Comparison of ENCODE assay signal across 9 cellular contexts in genomic region chr6:108876929-108877775, GRCh38. TPM values are rescaled to one million over a fixed set of nuclear protein-coding genes. Genes with fewer than 3 reads are reported as not detected.
A peak's percentile ranks its signal among the peaks of the same experiment; 100 is the strongest.
DNase-seq lines count a peak whose midpoint lies in the region; ATAC-seq and TF ChIP-seq lines count a peak whose summit lies in the region.
"Had no signal": no experiment of that assay in that cellular context is flagged by ENCODE, and none has a peak within 500 bp of the region (broad histone marks: within the 10 kb centered on the region; RNA-seq: fewer than 3 reads in every experiment).

No MANE protein-coding gene starts in this region.

- ATAC-seq in psoas muscle, result peak; percentile 76 to 91 (median 86)
- ATAC-seq in GM21423 (IDR thresholded peaks at IDR 0.05; ENCODE audit: unreplicated experiment), result no peak

- H3K4me1 ChIP-seq in left ventricle myocardium inferior (peaks cover 60% of the 10 kb centered on the region), psoas muscle (peaks cover 6% of the 10 kb centered on the region), BE2C (no peaks in the 10 kb centered on the region)

- H3K27ac ChIP-seq in left ventricle myocardium inferior (replicated peaks) (peak overlapping the region; percentile 82), psoas muscle (peak overlapping the region; percentile 65)

- intact Hi-C loops in left ventricle myocardium inferior (cut with micrococcal nuclease), result no loop called here
- intact Hi-C loops in psoas muscle (cut with DNase I), result no loop called here

- H3K9me3 ChIP-seq in left ventricle myocardium inferior (replicated peaks), result no peaks in the 10 kb centered on the region
- H3K9me3 ChIP-seq in psoas muscle, result no peaks in the 10 kb centered on the region
- no peaks in the 10 kb centered on the region for H3K9me3 ChIP-seq in BE2C

- H3K36me3 ChIP-seq in left ventricle myocardium inferior (peaks cover 5% of the 10 kb centered on the region), psoas muscle (ENCODE audit: insufficient read depth in 1 of 2, low read depth in 1 of 2) (no peaks in the 10 kb centered on the region), BE2C (no peaks in the 10 kb centered on the region)

- DNase-seq in AG09309 (ENCODE audit: low read depth), result peak; percentile 55
- DNase-seq in astrocyte of the hippocampus (ENCODE audit: low read depth, low spot score), result peak; percentile 50
- DNase-seq in left ventricle myocardium inferior, result peak; percentile 68
- DNase-seq in psoas muscle, result peak; percentile 82 to 84
- DNase-seq in HPDE6-E6E7 (ENCODE audit: extremely low spot score), result no peak
- no peak for DNase-seq in NOMO-1 treated with DMSO at 0.1 percent for 48 hours (lab: John Stamatoyannopoulos, UW; ENCODE audit: unreplicated experiment)
- no peak for DNase-seq in BE2C
- DNase-seq: glutamatergic neuron had no signal

- 11 to 27% (median 15%) methylated on average over 7 of the region's 7 CpGs for whole genome bisulfite sequencing in psoas muscle, 3 donors

- no peak overlapping the region for H3K4me3 ChIP-seq in AG09309 (ENCODE audit: control insufficient read depth, low read depth, low read length)
- H3K4me3 ChIP-seq in left ventricle myocardium inferior, result no peak overlapping the region
- no peak overlapping the region for H3K4me3 ChIP-seq in psoas muscle
- H3K4me3 ChIP-seq in BE2C (ENCODE audit: low read depth, low read length), result no peak overlapping the region

- TF ChIP-seq CTCF in AG09309 (IDR thresholded peaks at IDR 0.05; ENCODE audit: control insufficient read depth, insufficient read depth, low read depth, low read length, missing control alignments), result no peak
- TF ChIP-seq CTCF in left ventricle myocardium inferior (IDR thresholded peaks at IDR 0.05; ENCODE audit: borderline replicate concordance), result no peak
- no peak for TF ChIP-seq CTCF in psoas muscle (IDR thresholded peaks at IDR 0.05)
- TF ChIP-seq CTCF in BE2C (IDR thresholded peaks at IDR 0.05; ENCODE audit: low read depth, low read length), result no peak

- H3K27me3 ChIP-seq in left ventricle myocardium inferior (ENCODE audit: low read depth), result no peaks in the 10 kb centered on the region
- H3K27me3 ChIP-seq in psoas muscle (ENCODE audit: insufficient read depth in 3 of 3, low read length in 2 of 3), result no peaks in the 10 kb centered on the region
- H3K27me3 ChIP-seq in BE2C, result no peaks in the 10 kb centered on the region

RNA-seq across cellular contexts. Expression of gene ARMC2, which starts 28.9 kb away (rescaled TPM):
- total RNA-seq in left ventricle myocardium inferior, result 14.0 TPM
- 1 to 10 TPM; 1.7 to 3.7 (median 2.6) TPM for total RNA-seq in psoas muscle
- 1 to 10 TPM in 2 of 3 donors, under 1 TPM in 1; 0.56 to 2.0 (median 1.4) TPM for polyA plus RNA-seq in psoas muscle
- polyA plus RNA-seq in BE2C (2012; ENCODE audit: insufficient read depth, insufficient read length, low read depth), result 2.5 TPM

Comparison
In these comparisons a context has a peak if more than half of its experiments do, and no peak if none do; other contexts are left out.
1. DNase-seq: peak in AG09309 (single experiment), astrocyte of the hippocampus (single experiment), left ventricle myocardium inferior (single experiment) and psoas muscle (2 of 2); none in HPDE6-E6E7 (single experiment), NOMO-1 treated with DMSO at 0.1 percent for 48 hours (single experiment) and BE2C (single experiment).